2 cellular contexts compared by ENCODE assay signal in genomic region chr14:31174433-31174832, GRCh38.
TF ChIP-seq lines count a peak whose summit lies in the region.

No MANE protein-coding gene starts in this region.

TF ChIP-seq in A549, 52 proteins besides CTCF, POLR2A, EP300 and RAD21:
- peak; percentile 85 for TF ChIP-seq MAFK (IDR thresholded peaks at IDR 0.05; ENCODE audit: partially characterized antibody)
- TF ChIP-seq EHF (CRISPR knock-in tag; IDR thresholded peaks at IDR 0.05): no peak

TF ChIP-seq in K562, 482 proteins besides CTCF, POLR2A, EP300 and RAD21:
- no peak for TF ChIP-seq ZNF197 (CRISPR knock-in tag; IDR thresholded peaks at IDR 0.05; ENCODE audit: low read depth)
- TF ChIP-seq, protein P1, sequence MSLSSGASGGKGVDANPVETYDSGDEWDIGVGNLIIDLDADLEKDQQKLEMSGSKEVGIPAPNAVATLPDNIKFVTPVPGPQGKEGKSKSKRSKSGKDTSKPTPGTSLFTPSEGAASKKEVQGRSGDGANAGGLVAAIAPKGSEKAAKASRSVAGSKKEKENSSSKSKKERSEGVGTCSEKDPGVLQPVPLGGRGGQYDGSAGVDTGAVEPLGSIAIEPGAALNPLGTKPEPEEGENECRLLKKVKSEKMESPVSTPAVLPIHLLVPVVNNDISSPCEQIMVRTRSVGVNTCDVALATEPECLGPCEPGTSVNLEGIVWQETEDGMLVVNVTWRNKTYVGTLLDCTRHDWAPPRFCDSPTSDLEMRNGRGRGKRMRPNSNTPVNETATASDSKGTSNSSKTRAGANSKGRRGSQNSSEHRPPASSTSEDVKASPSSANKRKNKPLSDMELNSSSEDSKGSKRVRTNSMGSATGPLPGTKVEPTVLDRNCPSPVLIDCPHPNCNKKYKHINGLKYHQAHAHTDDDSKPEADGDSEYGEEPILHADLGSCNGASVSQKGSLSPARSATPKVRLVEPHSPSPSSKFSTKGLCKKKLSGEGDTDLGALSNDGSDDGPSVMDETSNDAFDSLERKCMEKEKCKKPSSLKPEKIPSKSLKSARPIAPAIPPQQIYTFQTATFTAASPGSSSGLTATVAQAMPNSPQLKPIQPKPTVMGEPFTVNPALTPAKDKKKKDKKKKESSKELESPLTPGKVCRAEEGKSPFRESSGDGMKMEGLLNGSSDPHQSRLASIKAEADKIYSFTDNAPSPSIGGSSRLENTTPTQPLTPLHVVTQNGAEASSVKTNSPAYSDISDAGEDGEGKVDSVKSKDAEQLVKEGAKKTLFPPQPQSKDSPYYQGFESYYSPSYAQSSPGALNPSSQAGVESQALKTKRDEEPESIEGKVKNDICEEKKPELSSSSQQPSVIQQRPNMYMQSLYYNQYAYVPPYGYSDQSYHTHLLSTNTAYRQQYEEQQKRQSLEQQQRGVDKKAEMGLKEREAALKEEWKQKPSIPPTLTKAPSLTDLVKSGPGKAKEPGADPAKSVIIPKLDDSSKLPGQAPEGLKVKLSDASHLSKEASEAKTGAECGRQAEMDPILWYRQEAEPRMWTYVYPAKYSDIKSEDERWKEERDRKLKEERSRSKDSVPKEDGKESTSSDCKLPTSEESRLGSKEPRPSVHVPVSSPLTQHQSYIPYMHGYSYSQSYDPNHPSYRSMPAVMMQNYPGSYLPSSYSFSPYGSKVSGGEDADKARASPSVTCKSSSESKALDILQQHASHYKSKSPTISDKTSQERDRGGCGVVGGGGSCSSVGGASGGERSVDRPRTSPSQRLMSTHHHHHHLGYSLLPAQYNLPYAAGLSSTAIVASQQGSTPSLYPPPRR (CRISPR knock-in tag; IDR thresholded peaks at IDR 0.05; ENCODE audit: borderline replicate concordance): no peak
- no peak for TF ChIP-seq GABPB2 (CRISPR knock-in tag; conservative IDR thresholded peaks at IDR 0.05)
- peak; percentile 62 for TF ChIP-seq C11orf30 (IDR thresholded peaks at IDR 0.05; ENCODE audit: low read depth)
- no peak for TF ChIP-seq SMARCC2 (IDR thresholded peaks at IDR 0.05; ENCODE audit: low read depth)
- TF ChIP-seq, protein P2, sequence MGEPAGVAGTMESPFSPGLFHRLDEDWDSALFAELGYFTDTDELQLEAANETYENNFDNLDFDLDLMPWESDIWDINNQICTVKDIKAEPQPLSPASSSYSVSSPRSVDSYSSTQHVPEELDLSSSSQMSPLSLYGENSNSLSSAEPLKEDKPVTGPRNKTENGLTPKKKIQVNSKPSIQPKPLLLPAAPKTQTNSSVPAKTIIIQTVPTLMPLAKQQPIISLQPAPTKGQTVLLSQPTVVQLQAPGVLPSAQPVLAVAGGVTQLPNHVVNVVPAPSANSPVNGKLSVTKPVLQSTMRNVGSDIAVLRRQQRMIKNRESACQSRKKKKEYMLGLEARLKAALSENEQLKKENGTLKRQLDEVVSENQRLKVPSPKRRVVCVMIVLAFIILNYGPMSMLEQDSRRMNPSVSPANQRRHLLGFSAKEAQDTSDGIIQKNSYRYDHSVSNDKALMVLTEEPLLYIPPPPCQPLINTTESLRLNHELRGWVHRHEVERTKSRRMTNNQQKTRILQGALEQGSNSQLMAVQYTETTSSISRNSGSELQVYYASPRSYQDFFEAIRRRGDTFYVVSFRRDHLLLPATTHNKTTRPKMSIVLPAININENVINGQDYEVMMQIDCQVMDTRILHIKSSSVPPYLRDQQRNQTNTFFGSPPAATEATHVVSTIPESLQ (CRISPR knock-in tag; IDR thresholded peaks at IDR 0.05): no peak
- TF ChIP-seq HNRNPH1 (optimal IDR thresholded peaks at IDR 0.05; ENCODE audit: low read depth, low read length): no peak
- no peak for TF ChIP-seq BDP1 (IDR thresholded peaks at IDR 0.05; ENCODE audit: insufficient read depth, insufficient read length)
- TF ChIP-seq SRSF1 (IDR thresholded peaks at IDR 0.05; ENCODE audit: low read depth, low read length): no peak
- no peak for TF ChIP-seq RFX1 (IDR thresholded peaks at IDR 0.05)
- TF ChIP-seq FOSL1 (tag; conservative IDR thresholded peaks at IDR 0.05): no peak
- peak; percentile 67 for TF ChIP-seq MAFG (tag; conservative IDR thresholded peaks at IDR 0.05)
- peak; percentile 85 for TF ChIP-seq ZNF316 (IDR thresholded peaks at IDR 0.05)
- peak; percentile 67; the same call in 1 of the 2 replicates for TF ChIP-seq MAFK (IDR thresholded peaks at IDR 0.05; ENCODE audit: low read length)
- TF ChIP-seq ZNF347 (CRISPR knock-in tag; IDR thresholded peaks at IDR 0.05; ENCODE audit: low read depth): no peak
- no peak for TF ChIP-seq PRPF4 (IDR thresholded peaks at IDR 0.05; ENCODE audit: insufficient read depth, low read depth, low read length, poor library complexity, severe bottlenecking)
- no peak for TF ChIP-seq NCOA2 (IDR thresholded peaks at IDR 0.05; ENCODE audit: partially characterized antibody in 2 of 2)
- peak; percentile 67 for TF ChIP-seq MAFF (IDR thresholded peaks at IDR 0.05; ENCODE audit: low read length)
